Comparison of ENCODE assay signal across 8 cellular contexts in the genomic region with DNA sequence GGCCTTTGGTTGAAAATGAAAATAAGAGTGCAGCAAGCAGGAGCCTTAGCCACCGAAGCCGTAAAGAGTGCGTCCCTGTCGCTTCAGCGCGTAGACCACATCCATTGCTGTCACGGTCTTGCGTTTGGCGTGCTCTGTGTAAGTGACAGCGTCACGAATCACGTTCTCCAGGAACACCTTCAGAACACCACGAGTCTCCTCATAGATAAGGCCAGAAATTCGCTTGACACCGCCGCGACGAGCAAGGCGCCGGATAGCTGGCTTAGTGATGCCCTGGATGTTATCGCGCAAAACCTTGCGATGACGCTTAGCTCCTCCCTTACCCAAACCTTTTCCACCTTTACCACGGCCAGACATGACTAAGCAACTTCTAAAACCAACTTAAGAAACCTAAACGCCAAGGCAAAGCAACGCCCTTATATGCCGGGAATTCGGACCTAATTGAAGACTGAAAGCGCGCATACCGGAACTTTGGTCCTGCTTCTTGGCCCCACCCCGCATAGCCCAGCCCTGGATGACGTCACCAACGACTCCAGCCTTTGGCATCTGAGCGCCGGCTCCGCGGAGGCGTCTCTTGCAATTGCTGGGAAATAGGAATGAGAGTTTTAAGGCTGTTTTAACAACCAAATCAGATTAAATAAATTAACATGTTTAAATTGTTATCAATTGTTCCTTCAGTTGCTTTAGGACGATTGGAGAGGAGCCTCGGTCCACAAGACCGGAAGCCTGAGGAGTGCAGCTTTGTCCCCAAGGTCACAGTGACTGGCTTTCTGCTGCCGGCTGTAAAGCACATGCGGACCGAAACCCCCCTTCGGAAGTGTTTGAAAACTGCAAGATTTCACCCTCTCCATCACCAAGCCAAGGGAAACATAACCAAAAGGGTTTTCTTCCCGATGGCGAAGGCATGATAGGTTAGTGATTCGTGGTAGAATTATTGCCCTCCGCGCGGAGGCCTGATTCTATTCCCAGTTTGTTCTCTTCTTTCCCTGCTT.
DNase-seq lines count a peak whose midpoint lies in the region; TF ChIP-seq lines count a peak whose summit lies in the region.

No MANE protein-coding gene starts in this region.

- TF ChIP-seq EP300 in stomach (IDR thresholded peaks at IDR 0.05) = peak; percentile 76

- H3K27me3 ChIP-seq in MM.1S (replicated peaks; ENCODE audit: insufficient read depth, low read length) (no peaks in the 10 kb centered on the region), stomach (no peaks in the 10 kb centered on the region)

- 0 to 1% (median 0%) methylated on average over 53 of the region's 53 CpGs for WGBS in stomach, 5 donors

- no peak for TF ChIP-seq CTCF in MM.1S (IDR thresholded peaks at IDR 0.05; ENCODE audit: low read length)
- TF ChIP-seq CTCF in foreskin fibroblast (IDR thresholded peaks at IDR 0.05; ENCODE audit: low read depth, low read length) = no peak
- TF ChIP-seq CTCF in neural crest cell (conservative IDR thresholded peaks at IDR 0.05) = no peak
- no peak for TF ChIP-seq CTCF in stomach (IDR thresholded peaks at IDR 0.05)

- peak overlapping the region; percentile 99 for H3K27ac Mint-ChIP-seq in neural crest cell (ENCODE audit: unreplicated experiment)

- intact Hi-C loops in stomach (cut with DNase I; ENCODE audit: low total_unique reads) = no loop called here

- H3K79me2 ChIP-seq in MM.1S (ENCODE audit: low read length) = no peaks in the 10 kb centered on the region

- peak overlapping the region; percentile 99 for H3K9ac ChIP-seq in MM.1S (ENCODE audit: low read length)

- H3K27me3 Mint-ChIP-seq in neural crest cell (ENCODE audit: low read depth) = peaks cover 17% of the 10 kb centered on the region

- peaks cover 32% of the 10 kb centered on the region for H3F3A ChIP-seq in MM.1S (ENCODE audit: insufficient read depth, low read length)

- in situ Hi-C loops in G401 (cut with HindIII; ENCODE audit: low sequenced_read_pairs) = no loop called here

- H3K9me3 ChIP-seq in MM.1S (replicated peaks; ENCODE audit: insufficient read depth, low read length) = no peaks in the 10 kb centered on the region
- H3K9me3 ChIP-seq in stomach = peaks cover 0 to 8% (median 2%) of the 10 kb centered on the region in 4 donors

- peaks cover 12% of the 10 kb centered on the region for H3K36me3 Mint-ChIP-seq in neural crest cell (ENCODE audit: low read depth)

- H3K9me3 Mint-ChIP-seq in neural crest cell = peaks cover 7% of the 10 kb centered on the region

- TF ChIP-seq POLR2A in stomach (IDR thresholded peaks at IDR 0.05) = peak in 2 of 4 donors; percentile 56 to 78

- H3K4me3 ChIP-seq in MM.1S (ENCODE audit: low read length) (peak overlapping the region; percentile 89), foreskin fibroblast (ENCODE audit: low read depth in 1 of 2, low read length in 2 of 2) (peak overlapping the region; percentile 70 to 82), stomach (peak overlapping the region; percentile 42 to 58 (median 56))

- H3K4me1 Mint-ChIP-seq in neural crest cell = peaks cover 43% of the 10 kb centered on the region

- DNase-seq in G401 (ENCODE audit: low spot score) = peak; percentile 99
- DNase-seq in HCEC 1CT = peak; percentile 98
- peak; percentile 99 for DNase-seq in MM.1S
- DNase-seq in SIG-M5 (lab: John Stamatoyannopoulos, UW) = peak; percentile 90
- peak; percentile 89 for DNase-seq in activated gamma-delta T cell treated with anti-CD3 and anti-CD28 coated beads, Interleukin-2, amount 50 U/mL, for 16 hours (ENCODE audit: low read depth)
- peak; percentile 98 to 99 for DNase-seq in foreskin fibroblast
- DNase-seq in neural crest cell (ENCODE audit: low read depth, low spot score) = peak; percentile 85
- peak; percentile 96 for DNase-seq in stomach

- H3K9me2 ChIP-seq in MM.1S (replicated peaks; ENCODE audit: insufficient read depth, low read length) = no peaks in the 10 kb centered on the region

- H3K27ac ChIP-seq in MM.1S (ENCODE audit: low read length) (peak overlapping the region; percentile 100), stomach (peak overlapping the region; percentile 92 to 99 (median 94))

- H3K4me1 ChIP-seq in MM.1S (ENCODE audit: low read length) (no peaks in the 10 kb centered on the region), stomach (peaks cover 0 to 36% (median 15%) of the 10 kb centered on the region in 4 donors)

- H4K20me1 ChIP-seq in MM.1S (ENCODE audit: insufficient read depth, low read length) = no peaks in the 10 kb centered on the region

- H2AFZ ChIP-seq in MM.1S (ENCODE audit: low read length) = peak overlapping the region; percentile 63

- H3K36me3 ChIP-seq in MM.1S (replicated peaks; ENCODE audit: insufficient read depth, low read length) (no peaks in the 10 kb centered on the region), stomach (peaks cover 0 to 7% (median 3%) of the 10 kb centered on the region in 4 donors)

- H3K4me2 ChIP-seq in MM.1S (ENCODE audit: low read depth, low read length) = peak overlapping the region; percentile 96

- peak overlapping the region; percentile 97 for H3K4me3 Mint-ChIP-seq in neural crest cell

Comparison
In these comparisons a context has a peak if more than half of its experiments do, and no peak if none do; other contexts are left out.
1. Peak in every context shown above with its lines: DNase-seq, H3K4me3 ChIP-seq and H3K27ac ChIP-seq.